ENCODE assay signal across 12 cellular contexts in the genomic region with DNA sequence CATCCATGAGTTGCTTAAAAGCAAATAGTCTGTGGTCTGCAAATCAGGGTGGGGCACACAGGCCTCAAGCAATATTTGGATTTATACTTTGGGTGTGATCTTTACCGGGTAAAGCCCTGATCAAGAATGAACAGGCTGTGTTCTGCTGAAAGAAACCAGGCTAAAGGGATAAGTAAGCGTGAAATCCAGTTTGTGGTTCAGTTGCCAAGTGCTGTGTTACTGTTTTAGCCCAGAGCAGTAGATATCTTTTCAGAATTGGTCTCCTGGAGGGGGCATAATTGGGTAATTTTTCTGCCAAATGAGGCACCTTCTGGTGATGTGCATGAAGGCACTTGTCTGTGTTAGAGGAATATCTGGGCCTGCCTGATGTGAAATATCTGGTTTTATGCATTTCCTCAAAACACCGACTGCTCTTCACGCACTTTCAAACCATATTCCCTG. TPM values are rescaled to one million over a fixed set of nuclear protein-coding genes. Genes with fewer than 3 reads are reported as not detected.
DNase-seq lines count a peak whose midpoint lies in the region; ATAC-seq and TF ChIP-seq lines count a peak whose summit lies in the region.
"Had no signal": no experiment of that assay in that cellular context is flagged by ENCODE, and none has a peak within 500 bp of the region (broad histone marks: within the 10 kb centered on the region; RNA-seq: fewer than 3 reads in every experiment).

No MANE protein-coding gene starts in this region.

- no peak overlapping the region for H3K4me2 ChIP-seq in mammary epithelial cell (ENCODE audit: insufficient read depth, low read depth, low read length)

- H3K9ac ChIP-seq in mammary epithelial cell (ENCODE audit: insufficient read depth, low read length): no peak overlapping the region

- no peaks in the 10 kb centered on the region for H3K9me3 Mint-ChIP-seq in MCF 10A (ENCODE audit: unreplicated experiment)
- H3K9me3 Mint-ChIP-seq: naive thymus-derived CD8-positive, alpha-beta T cell had no signal

- peak; percentile 42 for DNase-seq in mammary epithelial cell
- no peak for DNase-seq in MCF 10A (ENCODE audit: unreplicated experiment)
- DNase-seq in SJCRH30: peak; percentile 74 to 93
- DNase-seq in mesenteric fat pad (ENCODE audit: low spot score): no peak
- DNase-seq: activated CD4-positive, CD25-positive, alpha-beta regulatory T cell; amygdala; NCI-H1417 had no signal

- H2AFZ ChIP-seq in mammary epithelial cell (ENCODE audit: low read depth, low read length): no peak overlapping the region

- no peak overlapping the region for H3K4me3 Mint-ChIP-seq in MCF 10A (ENCODE audit: unreplicated experiment)

- in situ Hi-C loops in mammary epithelial cell (cut with MboI; ENCODE audit: low sequenced_read_pairs in 2 of 2): no loop called here

- H3K27ac ChIP-seq in mammary epithelial cell (ENCODE audit: insufficient read depth, low read depth, low read length) (no peak overlapping the region), SJCRH30 (peak overlapping the region; percentile 93), ectodermal cell (ENCODE audit: insufficient read depth, low read depth, low read length, poor library complexity, severe bottlenecking) (peak overlapping the region; percentile 69)

- WGBS in mammary epithelial cell (ENCODE audit: low coverage, missing lambda C conversion rate): 34% methylated on average over 4 of the region's 4 CpGs
- 81 to 85% methylated on average over 4 of the region's 4 CpGs for WGBS in ectodermal cell, 2 experiments

- H4K20me1 ChIP-seq in mammary epithelial cell (ENCODE audit: insufficient read depth, low read length): no peaks in the 10 kb centered on the region

- H3K4me3 ChIP-seq in mammary epithelial cell (replicated peaks in 1 of 3; ENCODE audit: insufficient read depth in 1 of 3, low read depth in 2 of 3, low read length in 3 of 3) (no peak overlapping the region), SJCRH30 (no peak overlapping the region), ectodermal cell (ENCODE audit: insufficient read depth, low read depth, low read length) (no peak overlapping the region)

- H3K9me3 ChIP-seq in mammary epithelial cell (replicated peaks; ENCODE audit: insufficient read depth, low read length): no peaks in the 10 kb centered on the region
- H3K9me3 ChIP-seq in SJCRH30 (replicated peaks): no peaks in the 10 kb centered on the region
- no peaks in the 10 kb centered on the region for H3K9me3 ChIP-seq in ectodermal cell (ENCODE audit: control insufficient read depth, low read length)

- no TSS peak for BruUV-seq in mammary epithelial cell (replicated peaks; lab: Mats Ljungman, UMichigan)
- BruUV-seq in MCF 10A (replicated peaks; lab: Mats Ljungman, UMichigan): no TSS peak

- peaks cover 18% of the 10 kb centered on the region for H3K4me1 Mint-ChIP-seq in MCF 10A (ENCODE audit: insufficient read depth, unreplicated experiment)

- peaks cover 75% of the 10 kb centered on the region for H3K36me3 Mint-ChIP-seq in MCF 10A (ENCODE audit: insufficient read depth, unreplicated experiment)

- H3K4me1 ChIP-seq in mammary epithelial cell (ENCODE audit: insufficient read depth, low read length): peaks cover 19% of the 10 kb centered on the region
- H3K4me1 ChIP-seq in SJCRH30: peaks cover 31% of the 10 kb centered on the region
- peaks cover 18% of the 10 kb centered on the region for H3K4me1 ChIP-seq in ectodermal cell (ENCODE audit: control insufficient read depth, insufficient read depth, low read length)

- no peak for ATAC-seq in GM19452 (IDR thresholded peaks at IDR 0.05; ENCODE audit: unreplicated experiment)
- ATAC-seq in GM18909 (IDR thresholded peaks at IDR 0.05; ENCODE audit: poor library complexity, unreplicated experiment): no peak
- ATAC-seq in GM21723 (IDR thresholded peaks at IDR 0.05; ENCODE audit: unreplicated experiment): no peak
- ATAC-seq: naive thymus-derived CD8-positive, alpha-beta T cell had no signal

- POLR2A ChIA-PET in MCF 10A (lab: Yijun Ruan, JAX): interaction anchor here (0.7 to 1.2 kb wide), 2 partner anchors 34 to 1454 kb away, joined by 3 read pairs; no protein-coding TSS in a partner anchor

- H3K79me2 ChIP-seq in mammary epithelial cell (ENCODE audit: insufficient read depth, low read length): no peaks in the 10 kb centered on the region

- H3K27me3 Mint-ChIP-seq in MCF 10A (ENCODE audit: insufficient read depth, unreplicated experiment): no peaks in the 10 kb centered on the region
- H3K27me3 Mint-ChIP-seq: naive thymus-derived CD8-positive, alpha-beta T cell had no signal

- intact Hi-C loops in mammary epithelial cell (cut with micrococcal nuclease) (loop anchor here (2.0 kb wide), 1 partner anchor 34 kb away; no protein-coding TSS in a partner anchor), MCF 10A (cut with micrococcal nuclease) (no loop called here)

- TF ChIP-seq CTCF in mammary epithelial cell (conservative IDR thresholded peaks at IDR 0.05 in 1 of 2, IDR thresholded peaks at IDR 0.05 in 1 of 2; ENCODE audit: extremely low read depth in 1 of 2, insufficient read depth in 1 of 2, low read depth in 1 of 2, low read length in 2 of 2) (no peak), MCF 10A (IDR thresholded peaks at IDR 0.05; ENCODE audit: unreplicated experiment) (no peak)

- H3K36me3 ChIP-seq in mammary epithelial cell (ENCODE audit: insufficient read depth, low read length) (peaks cover 24% of the 10 kb centered on the region), SJCRH30 (peaks cover 31% of the 10 kb centered on the region), ectodermal cell (ENCODE audit: control insufficient read depth, insufficient read depth, low read length) (no peaks in the 10 kb centered on the region)

- H3K27me3 ChIP-seq in mammary epithelial cell (ENCODE audit: insufficient read depth, low read length) (no peaks in the 10 kb centered on the region), SJCRH30 (no peaks in the 10 kb centered on the region), ectodermal cell (ENCODE audit: control insufficient read depth, insufficient read depth, low read length, poor library complexity, severe bottlenecking) (no peaks in the 10 kb centered on the region)

- H3K27ac Mint-ChIP-seq in MCF 10A (ENCODE audit: low read depth, unreplicated experiment): no peak overlapping the region

- dilution Hi-C loops in mammary epithelial cell (cut with HindIII; ENCODE audit: low sequenced_read_pairs): no loop called here

- CTCF ChIA-PET in mammary epithelial cell (lab: Charles Lee; ENCODE audit: low non-redundant PET): no interaction called here
- CTCF ChIA-PET in MCF 10A (lab: Yijun Ruan, JAX): interaction anchor here (0.9 to 12.9 kb wide), 4 partner anchors 10 to 37 kb away, joined by 3 to 119 read pairs (median 4); no protein-coding TSS in a partner anchor

RNA-seq across cellular contexts. Expression of a gene that starts 21.4 kb away (rescaled TPM):
- total RNA-seq in mammary epithelial cell: under 1 TPM in 1 of 2 donors, not detected in 1; 0.17 TPM
- 0.08 TPM for polyA plus RNA-seq in mammary epithelial cell
- not detected for polyA minus RNA-seq in mammary epithelial cell
- not detected in 2 replicates for total RNA-seq in MCF 10A (2022)
- total RNA-seq in SJCRH30 (2014; rRNA removed; shearing (Covaris generic)): not detected in 2 replicates
- polyA plus RNA-seq in ectodermal cell (2013, experiment 1 of 4): 3.2 TPM
- 4.5 TPM for polyA plus RNA-seq in ectodermal cell (2013, experiment 2 of 4)
- 4.4 TPM for polyA plus RNA-seq in ectodermal cell (2013, experiment 3 of 4)
- 3.3 TPM for polyA plus RNA-seq in ectodermal cell (2013, experiment 4 of 4)
- total RNA-seq in mesenteric fat pad: 0.74 TPM

RNA-seq across cellular contexts. Expression of a gene that starts 45.5 kb away (rescaled TPM):
- total RNA-seq in mammary epithelial cell (10 to 100 TPM; 57.0 to 93.4 TPM), MCF 10A (2022) (139 and 163 TPM in 2 replicates), mesenteric fat pad (128 TPM)
- polyA plus RNA-seq in mammary epithelial cell: 61.5 TPM
- 36.7 TPM for polyA minus RNA-seq in mammary epithelial cell
- 55.5 and 63.8 TPM in 2 replicates for total RNA-seq in SJCRH30 (2014; rRNA removed; shearing (Covaris generic))
- 21.4 TPM for polyA plus RNA-seq in ectodermal cell (2013, experiment 1 of 4)
- polyA plus RNA-seq in ectodermal cell (2013, experiment 2 of 4): 18.4 TPM
- 13.6 TPM for polyA plus RNA-seq in ectodermal cell (2013, experiment 3 of 4)
- polyA plus RNA-seq in ectodermal cell (2013, experiment 4 of 4): 11.6 TPM

Comparison
In these comparisons a context has a peak if more than half of its experiments do, and no peak if none do; other contexts are left out.
1. DNase-seq: peak in mammary epithelial cell (single experiment) and SJCRH30 (2 of 2); none in MCF 10A (single experiment) and mesenteric fat pad (single experiment).